Comparison of ENCODE assay signal across 11 cellular contexts in the genomic region with DNA sequence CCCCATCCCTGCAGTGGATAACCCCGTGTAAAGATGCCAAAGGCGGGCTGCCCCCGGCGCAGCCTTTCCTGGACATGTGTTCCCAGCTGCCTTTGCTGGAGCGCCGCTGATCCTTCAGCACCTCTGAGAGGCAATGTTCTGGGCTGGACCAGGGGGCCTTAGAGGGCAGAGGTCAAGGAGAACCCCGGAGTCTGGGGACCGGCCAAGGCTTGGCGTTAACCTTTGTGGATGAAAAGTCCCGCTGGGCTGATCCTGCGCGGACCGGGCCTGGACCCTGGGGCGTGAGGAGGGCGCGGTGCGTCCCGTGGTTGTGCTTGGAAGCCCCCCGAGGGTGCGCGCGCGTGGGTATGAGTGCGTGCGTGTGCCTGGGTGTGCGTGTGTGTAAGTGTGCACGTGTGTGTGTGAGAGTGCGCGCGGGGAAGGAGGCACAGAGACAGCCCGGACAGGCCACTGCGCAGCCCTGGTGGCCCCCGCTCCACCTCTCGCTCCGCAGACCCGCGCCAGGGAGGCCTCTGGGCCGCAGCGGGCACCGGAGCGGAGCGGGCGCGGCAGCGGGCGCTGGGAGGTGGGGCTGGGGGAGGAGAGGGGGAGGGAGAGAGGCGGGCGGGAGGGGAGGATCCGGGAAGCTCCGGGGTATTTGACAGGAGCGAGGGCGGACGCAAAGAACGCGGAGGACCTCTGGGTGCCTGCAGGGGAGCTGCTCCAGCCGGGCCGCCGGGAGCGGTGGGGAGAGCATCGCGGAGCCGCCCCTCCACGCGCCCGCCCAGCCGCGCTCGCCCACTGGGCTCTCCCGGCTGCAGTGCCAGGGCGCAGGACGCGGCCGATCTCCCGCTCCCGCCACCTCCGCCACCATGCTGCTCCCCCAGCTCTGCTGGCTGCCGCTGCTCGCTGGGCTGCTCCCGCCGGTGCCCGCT. TPM values are rescaled to one million over a fixed set of nuclear protein-coding genes. Genes with fewer than 3 reads are reported as not detected.
DNase-seq lines count a peak whose midpoint lies in the region; ATAC-seq, FAIRE-seq and TF ChIP-seq lines count a peak whose summit lies in the region.
"Had no signal": no experiment of that assay in that cellular context is flagged by ENCODE, and none has a peak within 500 bp of the region (broad histone marks: within the 10 kb centered on the region; RNA-seq: fewer than 3 reads in every experiment).

A gene with protein sequence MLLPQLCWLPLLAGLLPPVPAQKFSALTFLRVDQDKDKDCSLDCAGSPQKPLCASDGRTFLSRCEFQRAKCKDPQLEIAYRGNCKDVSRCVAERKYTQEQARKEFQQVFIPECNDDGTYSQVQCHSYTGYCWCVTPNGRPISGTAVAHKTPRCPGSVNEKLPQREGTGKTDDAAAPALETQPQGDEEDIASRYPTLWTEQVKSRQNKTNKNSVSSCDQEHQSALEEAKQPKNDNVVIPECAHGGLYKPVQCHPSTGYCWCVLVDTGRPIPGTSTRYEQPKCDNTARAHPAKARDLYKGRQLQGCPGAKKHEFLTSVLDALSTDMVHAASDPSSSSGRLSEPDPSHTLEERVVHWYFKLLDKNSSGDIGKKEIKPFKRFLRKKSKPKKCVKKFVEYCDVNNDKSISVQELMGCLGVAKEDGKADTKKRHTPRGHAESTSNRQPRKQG (plus strand): TSS at position 665 of the 914 bp plus-strand sequence. CDS start 187 bp downstream, at position 852.

- H3K27ac ChIP-seq in H1 (ENCODE audit: low read depth, low read length) = no peak within 1 kb of the TSS
- H3K27ac ChIP-seq: RWPE1 had no signal

- H3K9me3 ChIP-seq in H1 (ENCODE audit: insufficient read depth in 2 of 2, low read depth in 1 of 2, low read length in 1 of 2) = no peaks in the 10 kb centered on the region

- no peak for TF ChIP-seq POLR2A in H1 (IDR thresholded peaks at IDR 0.05; ENCODE audit: control extremely low read depth in 1 of 2, low read depth in 2 of 2, low read length in 2 of 2)

- peak within 1 kb of the TSS; percentile 56 for H2BK120ac ChIP-seq in H1 (replicated peaks; ENCODE audit: low read depth, low read length)

- H2AFZ ChIP-seq in H1 (ENCODE audit: low read length) = no peak within 1 kb of the TSS

- no peaks in the 10 kb centered on the region for H4K20me1 ChIP-seq in H1 (replicated peaks in 1 of 2; ENCODE audit: control insufficient read depth in 1 of 2, insufficient read depth in 2 of 2, low read length in 2 of 2)

- H3K36me3 Mint-ChIP-seq in mesothelial cell of epicardium = no peaks in the 10 kb centered on the region
- no peaks in the 10 kb centered on the region for H3K36me3 Mint-ChIP-seq in type B pancreatic cell

- DNase-seq in NCI-H1417 (lab: John Stamatoyannopoulos, UW) (peak; percentile 37 to 82 (median 81)), NCI-H1417 treated with DMSO at 0.1 percent for 48 hours (lab: John Stamatoyannopoulos, UW) (no peak), H1 (ENCODE audit: low read depth in 1 of 2, low spot score in 2 of 2) (peak in 1 of 2 experiments; percentile 71), mesothelial cell of epicardium (ENCODE audit: low spot score in 2 of 2, unreplicated experiment in 2 of 2) (peak in 1 of 2 experiments; percentile 51), type B pancreatic cell (ENCODE audit: extremely low spot score, unreplicated experiment) (no peak), T-helper 1 cell (no peak)
- DNase-seq: activated effector memory CD4-positive, alpha-beta T cell treated with Interleukin-2 at 50 U/mL for 16 hours had no signal

- peak within 1 kb of the TSS; percentile 20 for H3K56ac ChIP-seq in H1 (replicated peaks; ENCODE audit: insufficient read length, low read depth, low read length)

- H3K27me3 ChIP-seq in H1 (replicated peaks in 1 of 4; ENCODE audit: control insufficient read depth in 3 of 4, extremely low read depth in 1 of 4, insufficient read depth in 3 of 4, low read length in 3 of 4) = peaks cover 0 to 31% (median 28%) of the 10 kb centered on the region in 4 experiments; a peak in 6 of 7 replicates

- H2BK20ac ChIP-seq in H1 (ENCODE audit: low read length) = no peak within 1 kb of the TSS

- ATAC-seq in GM21529 (IDR thresholded peaks at IDR 0.05; ENCODE audit: unreplicated experiment) (no peak), GM21381 (IDR thresholded peaks at IDR 0.05; ENCODE audit: unreplicated experiment) (no peak)

- peaks cover 26% of the 10 kb centered on the region for H3K4me1 Mint-ChIP-seq in mesothelial cell of epicardium
- peaks cover 24% of the 10 kb centered on the region for H3K4me1 Mint-ChIP-seq in type B pancreatic cell (ENCODE audit: unreplicated experiment)

- no peak for FAIRE-seq in H1 (lab: Jason Lieb, UNC)
- FAIRE-seq: A204.1 had no signal

- H4K8ac ChIP-seq in H1 (ENCODE audit: extremely low read depth, insufficient read depth, low read length) = peak within 1 kb of the TSS; percentile 92

- peak within 1 kb of the TSS; percentile 83 to 94 for H3K4me2 ChIP-seq in H1 (ENCODE audit: insufficient read depth in 1 of 2, low read depth in 2 of 2, low read length in 2 of 2)

- TF ChIP-seq EP300 in H1 (IDR thresholded peaks at IDR 0.05; ENCODE audit: borderline replicate concordance in 1 of 2, low read depth in 2 of 2, low read length in 2 of 2) = no peak

- no peak for TF ChIP-seq RAD21 in H1 (IDR thresholded peaks at IDR 0.05 in 1 of 2, conservative IDR thresholded peaks at IDR 0.05 in 1 of 2; ENCODE audit: low read depth in 2 of 2, low read length in 2 of 2)

- H3K36me3 ChIP-seq in H1 (ENCODE audit: control insufficient read depth in 2 of 4, insufficient read depth in 4 of 4, low read length in 3 of 4) = no peaks in the 10 kb centered on the region

- H3K4me3 ChIP-seq in H1 (ENCODE audit: extremely low read depth in 1 of 4, insufficient read depth in 2 of 4, low read depth in 3 of 4, low read length in 4 of 4) = peak within 1 kb of the TSS; percentile 55 to 74 (median 67)

- H4K91ac ChIP-seq in H1 (replicated peaks; ENCODE audit: insufficient read length, low read length) = peak within 1 kb of the TSS; percentile 39

- H3K79me2 ChIP-seq in H1 (ENCODE audit: control insufficient read depth in 1 of 2, insufficient read depth in 2 of 2, low read length in 2 of 2) = no peaks in the 10 kb centered on the region

- H3K79me1 ChIP-seq in H1 (ENCODE audit: low read depth, low read length) = no peaks in the 10 kb centered on the region

- H2BK15ac ChIP-seq in H1 (ENCODE audit: low read length) = peak within 1 kb of the TSS; percentile 81; the same call in 1 of the 2 replicates

- peak within 1 kb of the TSS in 1 of 4 experiments; percentile 38; a peak in 1 of 7 replicates for H3K9ac ChIP-seq in H1 (replicated peaks in 1 of 4; ENCODE audit: extremely low read depth in 1 of 4, low read depth in 3 of 4, low read length in 3 of 4)

- CTCF ChIA-PET in H1 (lab: Charles Lee; ENCODE audit: partially characterized antibody) = interaction anchor here (0.7 to 2.0 kb wide), 3 partner anchors 23 to 75 kb away, joined by 3 to 6 read pairs (median 4); no protein-coding TSS in a partner anchor

- H3K27me3 Mint-ChIP-seq in mesothelial cell of epicardium (ENCODE audit: low read depth) = peaks cover 74% of the 10 kb centered on the region
- H3K27me3 Mint-ChIP-seq in type B pancreatic cell = peaks cover 76% of the 10 kb centered on the region

- H3K23ac ChIP-seq in H1 (ENCODE audit: insufficient read length) = no peak within 1 kb of the TSS

- peak within 1 kb of the TSS; percentile 6 for H3K27ac Mint-ChIP-seq in mesothelial cell of epicardium
- H3K27ac Mint-ChIP-seq in type B pancreatic cell = no peak within 1 kb of the TSS

- H2BK12ac ChIP-seq in H1 (ENCODE audit: low read depth, low read length) = peak within 1 kb of the TSS; percentile 84; the same call in 1 of the 2 replicates

- H3K9me3 Mint-ChIP-seq in mesothelial cell of epicardium (peaks cover 7% of the 10 kb centered on the region), type B pancreatic cell (peaks cover 3% of the 10 kb centered on the region)

- POLR2A ChIA-PET in H1 (lab: Charles Lee; ENCODE audit: partially characterized antibody) = interaction anchor here (1.0 to 1.3 kb wide), 2 partner anchors 25 to 116 kb away, joined by 3 read pairs; no protein-coding TSS in a partner anchor

- no peak within 1 kb of the TSS for H3K4ac ChIP-seq in H1 (replicated peaks; ENCODE audit: insufficient read length, low read depth, low read length)

- no peak within 1 kb of the TSS for H2BK5ac ChIP-seq in H1 (ENCODE audit: low read depth, low read length)

- peaks cover 12% of the 10 kb centered on the region; the same call in 1 of the 2 replicates for H3K23me2 ChIP-seq in H1 (ENCODE audit: low read depth, low read length)

- H3K14ac ChIP-seq in H1 (ENCODE audit: insufficient read length) = no peak within 1 kb of the TSS

- TF ChIP-seq CTCF in H1 (IDR thresholded peaks at IDR 0.05; ENCODE audit: control extremely low read depth in 1 of 3, insufficient read depth in 1 of 3, low read depth in 1 of 3, low read length in 3 of 3) (no peak), mesothelial cell of epicardium (IDR thresholded peaks at IDR 0.05; ENCODE audit: unreplicated experiment) (no peak), type B pancreatic cell (conservative IDR thresholded peaks at IDR 0.05) (no peak)

- no peak within 1 kb of the TSS for H2AK5ac ChIP-seq in H1 (ENCODE audit: low read depth, low read length)

- 13% methylated on average over 34 of the region's 81 CpGs; no CpG with 5 or more reads in 1 of the 2 experiments for WGBS in H1 (ENCODE audit: extremely low coverage in 1 of 2, insufficient coverage in 1 of 2, insufficient read length in 1 of 2, insufficient replicate concordance in 2 of 2, low coverage in 1 of 2, low lambda C conversion rate in 2 of 2, missing lambda C conversion rate in 1 of 2), 2 experiments

- H4K5ac ChIP-seq in H1 (ENCODE audit: insufficient read length, low read depth, low read length) = peak within 1 kb of the TSS; percentile 15

- H3K18ac ChIP-seq in H1 (ENCODE audit: extremely low read depth, low read length) = peak within 1 kb of the TSS; percentile 71

- H3K4me1 ChIP-seq in H1 (replicated peaks in 1 of 4; ENCODE audit: control insufficient read depth in 3 of 4, insufficient read depth in 4 of 4, low read length in 3 of 4) = peaks cover 10 to 24% (median 18%) of the 10 kb centered on the region in 4 experiments

- H3K4me3 Mint-ChIP-seq in mesothelial cell of epicardium (peak within 1 kb of the TSS; percentile 63), type B pancreatic cell (peak within 1 kb of the TSS; percentile 83)

TF ChIP-seq in H1, 55 proteins besides CTCF, POLR2A, EP300 and RAD21 (continues in another document):
- TF ChIP-seq RXRA (IDR thresholded peaks at IDR 0.05; ENCODE audit: insufficient read depth, low read depth, low read length) = no peak

RNA-seq across cellular contexts. Expression of the gene that starts here (rescaled TPM):
- 7.7 and 9.0 TPM in 2 replicates for total RNA-seq in H1 (2021; fragmentation: NEBNext Ultra II Directional; extraction: Animal tissue kit (Norgen Biotek cat#: 25700))
- polyA plus RNA-seq in H1 (2011; rRNA removed) = 8.5 TPM in 2 replicates
- 10.3 TPM for polyA plus RNA-seq in H1 (2011; cell fraction: cytosol; rRNA removed)
- 11.5 TPM for polyA plus RNA-seq in H1 (2011; cell fraction: nucleus; rRNA removed)
- 8.3 to 10.1 TPM (median 9.4 TPM) in 4 replicates for polyA plus RNA-seq in H1 (2012, experiment 1 of 2)
- 4.2 TPM for polyA plus RNA-seq in H1 (2012, experiment 2 of 2)
- polyA plus RNA-seq in H1 (2013, experiment 1 of 2) = 2.2 TPM
- polyA plus RNA-seq in H1 (2013, experiment 2 of 2) = 2.6 TPM
- polyA minus RNA-seq in H1 (2011; rRNA and poly(A)+ RNA removed) = 5.0 and 6.4 TPM in 2 replicates
- 7.9 TPM for polyA minus RNA-seq in H1 (2011; cell fraction: cytosol; rRNA and poly(A)+ RNA removed)
- 7.6 TPM for polyA minus RNA-seq in H1 (2011; cell fraction: nucleus; rRNA and poly(A)+ RNA removed)
- 4.4 to 4.9 TPM (median 4.8 TPM) in 3 replicates for total RNA-seq in mesothelial cell of epicardium
- total RNA-seq in type B pancreatic cell (ENCODE audit: low replicate concordance) = 4.2 and 18.9 TPM in 2 replicates

Comparison
In these comparisons a context has a peak if more than half of its experiments do, and no peak if none do; other contexts are left out.
1. DNase-seq: peak in NCI-H1417 (3 of 3); none in NCI-H1417 treated with DMSO at 0.1 percent for 48 hours (single experiment), type B pancreatic cell (single experiment) and T-helper 1 cell (0 of 5).